Comparison of ENCODE assay signal across 15 cellular contexts in genomic region chr1:43868741-43869067, GRCh38.
DNase-seq lines count a peak whose midpoint lies in the region; ATAC-seq, FAIRE-seq and TF ChIP-seq lines count a peak whose summit lies in the region.
"Had no signal": no experiment of that assay in that cellular context is flagged by ENCODE, and none has a peak within 500 bp of the region (broad histone marks: within the 10 kb centered on the region; RNA-seq: fewer than 3 reads in every experiment).

No MANE protein-coding gene starts in this region.

- H3K9me3 Mint-ChIP-seq in Caco-2 (ENCODE audit: unreplicated experiment) (no peaks in the 10 kb centered on the region), neural progenitor cell (no peaks in the 10 kb centered on the region)
- H3K9me3 Mint-ChIP-seq: activated naive CD4-positive, alpha-beta T cell treated with anti-CD3 and anti-CD28 coated beads, Interleukin-2, amount 10 ng/mL, durations not matched to agents 7 days and 5 days; CD8-positive, alpha-beta memory T cell had no signal

- CTCF ChIA-PET in AG04450 (lab: Charles Lee) (interaction anchor here (0.7 to 2.6 kb wide), 2 partner anchors 14 to 66 kb away, joined by 3 to 10 read pairs; no protein-coding TSS in a partner anchor), Caco-2 (lab: Charles Lee) (no interaction called here)

- no peak overlapping the region for H2AFZ ChIP-seq in neural progenitor cell (replicated peaks)

- no peaks in the 10 kb centered on the region for H3K36me3 Mint-ChIP-seq in Caco-2 (ENCODE audit: insufficient read depth, unreplicated experiment)
- no peaks in the 10 kb centered on the region for H3K36me3 Mint-ChIP-seq in neural progenitor cell
- H3K36me3 Mint-ChIP-seq: activated naive CD4-positive, alpha-beta T cell treated with anti-CD3 and anti-CD28 coated beads, Interleukin-2, amount 10 ng/mL, durations not matched to agents 7 days and 5 days; CD8-positive, alpha-beta memory T cell had no signal

- no peaks in the 10 kb centered on the region for H3F3A ChIP-seq in neural progenitor cell (ENCODE audit: low read depth)

- no peaks in the 10 kb centered on the region for H3K27me3 Mint-ChIP-seq in Caco-2 (ENCODE audit: insufficient read depth, unreplicated experiment)
- H3K27me3 Mint-ChIP-seq in neural progenitor cell (ENCODE audit: insufficient read depth, low read depth), result no peaks in the 10 kb centered on the region
- H3K27me3 Mint-ChIP-seq: activated naive CD4-positive, alpha-beta T cell treated with anti-CD3 and anti-CD28 coated beads, Interleukin-2, amount 10 ng/mL, durations not matched to agents 7 days and 5 days; CD8-positive, alpha-beta memory T cell had no signal

- H3K4me1 ChIP-seq in Caco-2 (no peaks in the 10 kb centered on the region), neural progenitor cell (no peaks in the 10 kb centered on the region)

- H3K4me3 Mint-ChIP-seq in Caco-2 (ENCODE audit: unreplicated experiment) (no peak overlapping the region), neural progenitor cell (no peak overlapping the region)
- H3K4me3 Mint-ChIP-seq: activated naive CD4-positive, alpha-beta T cell treated with anti-CD3 and anti-CD28 coated beads, Interleukin-2, amount 10 ng/mL, durations not matched to agents 7 days and 5 days; CD8-positive, alpha-beta memory T cell had no signal

- no peak overlapping the region for H3K4me2 ChIP-seq in neural progenitor cell

- peak overlapping the region; percentile 1 for H3K27ac ChIP-seq in AG04450 (ENCODE audit: low read depth, low read length)
- no peak overlapping the region for H3K27ac ChIP-seq in neural progenitor cell

- BruUV-seq in Caco-2 (replicated peaks; lab: Mats Ljungman, UMichigan), result no TSS peak

- intact Hi-C loops in Caco-2 (cut with micrococcal nuclease; ENCODE audit: unreplicated experiment), result no loop called here

- H4K20me1 ChIP-seq in neural progenitor cell (ENCODE audit: low read depth), result no peaks in the 10 kb centered on the region

- no peak overlapping the region for H3K9ac ChIP-seq in neural progenitor cell

- DNase-seq in AG04450 (ENCODE audit: low read depth, low spot score), result peak; percentile 66
- DNase-seq in LHCN-M2 (ENCODE audit: low read depth), result peak; percentile 78
- peak; percentile 91 for DNase-seq in choroid plexus epithelial cell (ENCODE audit: low read depth)
- no peak for DNase-seq in left lobe of liver (ENCODE audit: low spot score)
- DNase-seq in Caco-2, result no peak
- DNase-seq in NCI-H1436 treated with DMSO at 0.1 percent for 48 hours (lab: John Stamatoyannopoulos, UW), result no peak
- no peak for DNase-seq in RCC 7860 (ENCODE audit: low spot score)
- DNase-seq in neural progenitor cell (ENCODE audit: low spot score), result no peak
- DNase-seq: activated CD4-positive, CD25-positive, alpha-beta regulatory T cell; activated naive CD4-positive, alpha-beta T cell treated with anti-CD3 and anti-CD28 coated beads, Interleukin-2, amount 10 ng/mL, durations not matched to agents 7 days and 5 days; CD8-positive, alpha-beta memory T cell; kidney glomerular epithelial cell; SHP77 had no signal

- H3K4me3 ChIP-seq in AG04450 (ENCODE audit: low read depth, low read length) (no peak overlapping the region), choroid plexus epithelial cell (ENCODE audit: low read depth, low read length) (no peak overlapping the region), Caco-2 (ENCODE audit: low read depth, low read length) (no peak overlapping the region), neural progenitor cell (no peak overlapping the region)
- H3K4me3 ChIP-seq: vagina had no signal

- H3K27ac Mint-ChIP-seq in Caco-2 (ENCODE audit: unreplicated experiment) (no peak overlapping the region), neural progenitor cell (no peak overlapping the region)
- H3K27ac Mint-ChIP-seq: activated naive CD4-positive, alpha-beta T cell treated with anti-CD3 and anti-CD28 coated beads, Interleukin-2, amount 10 ng/mL, durations not matched to agents 7 days and 5 days had no signal

- no peaks in the 10 kb centered on the region for H3K36me3 ChIP-seq in Caco-2 (ENCODE audit: control insufficient read depth, insufficient read depth, low read length)
- no peaks in the 10 kb centered on the region for H3K36me3 ChIP-seq in neural progenitor cell
- H3K36me3 ChIP-seq: vagina had no signal

- POLR2A ChIA-PET in AG04450 (lab: Yijun Ruan, JAX), result no interaction called here
- POLR2A ChIA-PET in Caco-2 (lab: Charles Lee), result no interaction called here

- peak; percentile 23 for ATAC-seq in left lobe of liver

- H3K4me1 Mint-ChIP-seq in Caco-2 (ENCODE audit: low read depth, unreplicated experiment), result no peaks in the 10 kb centered on the region
- H3K4me1 Mint-ChIP-seq in neural progenitor cell, result peaks cover 8% of the 10 kb centered on the region
- H3K4me1 Mint-ChIP-seq: activated naive CD4-positive, alpha-beta T cell treated with anti-CD3 and anti-CD28 coated beads, Interleukin-2, amount 10 ng/mL, durations not matched to agents 7 days and 5 days; CD8-positive, alpha-beta memory T cell had no signal

- H3K9me3 ChIP-seq in AG04450 (ENCODE audit: control insufficient read depth, insufficient read depth, low read length) (no peaks in the 10 kb centered on the region), Caco-2 (no peaks in the 10 kb centered on the region), neural progenitor cell (ENCODE audit: low read depth) (no peaks in the 10 kb centered on the region)
- H3K9me3 ChIP-seq: vagina had no signal

- TF ChIP-seq CTCF in AG04450 (IDR thresholded peaks at IDR 0.05; ENCODE audit: low read depth, low read length) (no peak), choroid plexus epithelial cell (conservative IDR thresholded peaks at IDR 0.05; ENCODE audit: low read depth, low read length) (no peak), Caco-2 (IDR thresholded peaks at IDR 0.05; ENCODE audit: insufficient read depth in 1 of 2, low read depth in 1 of 2, low read length in 1 of 2, severe bottlenecking in 1 of 2, unreplicated experiment in 1 of 2) (no peak), neural progenitor cell (IDR thresholded peaks at IDR 0.05) (no peak)

- H3K79me2 ChIP-seq in neural progenitor cell (ENCODE audit: low read depth), result no peaks in the 10 kb centered on the region

- FAIRE-seq in RCC 7860 (lab: Jason Lieb, UNC), result no peak
- FAIRE-seq: HTR-8/SVneo had no signal

- no peaks in the 10 kb centered on the region for H3K27me3 ChIP-seq in AG04450 (ENCODE audit: control insufficient read depth, insufficient read depth, low read length)
- no peaks in the 10 kb centered on the region for H3K27me3 ChIP-seq in Caco-2 (replicated peaks; ENCODE audit: control insufficient read depth, insufficient read depth, low read length)
- no peaks in the 10 kb centered on the region for H3K27me3 ChIP-seq in neural progenitor cell
- H3K27me3 ChIP-seq: vagina had no signal

Comparison
In these comparisons a context has a peak if more than half of its experiments do, and no peak if none do; other contexts are left out.
1. DNase-seq: peak in AG04450 (single experiment), LHCN-M2 (single experiment) and choroid plexus epithelial cell (single experiment); none in left lobe of liver (single experiment), Caco-2 (0 of 2), NCI-H1436 treated with DMSO at 0.1 percent for 48 hours (single experiment), RCC 7860 (single experiment) and neural progenitor cell (single experiment).